Comparison of ENCODE assay signal across 8 cellular contexts in genomic region chr12:24822121-24822899, GRCh38.
DNase-seq lines count a peak whose midpoint lies in the region; ATAC-seq and TF ChIP-seq lines count a peak whose summit lies in the region.

No MANE protein-coding gene starts in this region.

- TF ChIP-seq CTCF in BJ (IDR thresholded peaks at IDR 0.05; ENCODE audit: insufficient read depth, low read depth, low read length) (no peak), omental fat pad (IDR thresholded peaks at IDR 0.05) (no peak)

- POLR2A ChIA-PET in BJ (lab: Charles Lee) = no interaction called here

- CTCF ChIA-PET in BJ (lab: Yijun Ruan, JAX) = no interaction called here

- peak; percentile 49 for DNase-seq in BJ (ENCODE audit: low read depth)
- DNase-seq in fibroblast of gingiva (ENCODE audit: low read depth) = peak; percentile 86
- no peak for DNase-seq in HuH-7 (ENCODE audit: low spot score)
- no peak for DNase-seq in activated CD4-positive, CD25-positive, alpha-beta regulatory T cell (lab: John Stamatoyannopoulos, UW)
- DNase-seq in NCI-H2081 treated with DMSO at 0.1 percent for 48 hours (lab: John Stamatoyannopoulos, UW) = no peak
- no peak for DNase-seq in omental fat pad (ENCODE audit: low spot score)

- ATAC-seq in GM19438 (IDR thresholded peaks at IDR 0.05; ENCODE audit: low read depth, unreplicated experiment) = peak; percentile 71
- ATAC-seq in HG03175 (IDR thresholded peaks at IDR 0.05; ENCODE audit: unreplicated experiment) = peak; percentile 52
- ATAC-seq in omental fat pad (ENCODE audit: low FRiP score) = no peak

- H3K4me3 ChIP-seq in BJ (ENCODE audit: low read depth, low read length) = no peak overlapping the region

- no peaks in the 10 kb centered on the region for H3K27me3 ChIP-seq in BJ (ENCODE audit: control insufficient read depth, insufficient read depth, low read length)

- peaks cover 4% of the 10 kb centered on the region for H3K36me3 ChIP-seq in BJ (ENCODE audit: control insufficient read depth, insufficient read depth, low read length)

Comparison
In these comparisons a context has a peak if more than half of its experiments do, and no peak if none do; other contexts are left out.
1. DNase-seq: peak in BJ (single experiment) and fibroblast of gingiva (single experiment); none in HuH-7 (single experiment), activated CD4-positive, CD25-positive, alpha-beta regulatory T cell (0 of 4), NCI-H2081 treated with DMSO at 0.1 percent for 48 hours (single experiment) and omental fat pad (single experiment).